Comparison of ENCODE assay signal across 8 cellular contexts in genomic region chr6:166068768-166069167, GRCh38.
"Had no signal": no experiment of that assay in that cellular context is flagged by ENCODE, and none has a peak within 500 bp of the region (broad histone marks: within the 10 kb centered on the region; RNA-seq: fewer than 3 reads in every experiment).

No MANE protein-coding gene starts in this region.

- FAIRE-seq: G401.6, GM12878, GM12891, GM12892, GM18507, GM19239 had no signal

- H3K4me3 ChIP-seq: GM12878 had no signal

- DNase-seq: GDM1, GF-D8 had no signal

- ATAC-seq: GM12878 had no signal
